8 cellular contexts compared by ENCODE assay signal in genomic region chrX:48021026-48021900, GRCh38. TPM values are rescaled to one million over a fixed set of nuclear protein-coding genes. Genes with fewer than 3 reads are reported as not detected.
A peak's percentile ranks its signal among the peaks of the same experiment; 100 is the strongest.
DNase-seq lines count a peak whose midpoint lies in the region; ATAC-seq and TF ChIP-seq lines count a peak whose summit lies in the region.

No MANE protein-coding gene starts in this region.

- H3K4me1 Mint-ChIP-seq in CD14-positive monocyte: peaks cover 11% of the 10 kb centered on the region

- ATAC-seq in GM21529 (IDR thresholded peaks at IDR 0.05; ENCODE audit: unreplicated experiment) (peak; percentile 66), heart right ventricle (peak; percentile 80 to 93 (median 90))

- H2AK5ac ChIP-seq in trophoblast cell (ENCODE audit: low read length): no peak overlapping the region

- H2BK12ac ChIP-seq in trophoblast cell (ENCODE audit: low read length): peak overlapping the region; percentile 30

- peaks cover 0 to 2% (median 0%) of the 10 kb centered on the region in 3 donors for H3K27me3 Mint-ChIP-seq in CD14-positive monocyte (ENCODE audit: low read depth in 3 of 3)

- H2BK5ac ChIP-seq in trophoblast cell (ENCODE audit: low read depth, low read length, poor library complexity): peak overlapping the region; percentile 99

- H2BK120ac ChIP-seq in trophoblast cell (ENCODE audit: insufficient read depth, low read length, poor library complexity): peak overlapping the region; percentile 75

- intact Hi-C loops in CD14-positive monocyte (cut with micrococcal nuclease): loop anchor here (5.0 kb wide), 2 partner anchors 184 to 459 kb away; partner anchors contain the start of genes ARAF (in 1 of the 2) and ZNF81 (in 1 of the 2)
- intact Hi-C loops in heart right ventricle (cut with DNase I): loop anchor here in 7 of 10 donors (5.0 to 10.0 kb wide), 8 partner anchors 56 to 476 kb away; partner anchors contain the start of genes ZNF81 (in 4 of the 7), ELK1 (in 3 of the 7), UXT (in 3 of the 7) and ARAF (in 1 of the 7)

- peak overlapping the region; percentile 91 for H4K12ac ChIP-seq in trophoblast cell (ENCODE audit: low read depth, low read length)

- H3K9me3 ChIP-seq in heart right ventricle (peaks cover 0 to 3% (median 0%) of the 10 kb centered on the region in 11 donors), trophoblast cell (ENCODE audit: insufficient read depth, low read depth, low read length) (no peaks in the 10 kb centered on the region), tibial nerve (no peaks in the 10 kb centered on the region)

- peak overlapping the region; percentile 90 for H2AFZ ChIP-seq in trophoblast cell (ENCODE audit: insufficient read depth, low read length, poor library complexity)

- no peak overlapping the region for H3K23ac ChIP-seq in trophoblast cell (ENCODE audit: low read length)

- H3K4me3 ChIP-seq in heart right ventricle (peak overlapping the region; percentile 34 to 66 (median 58)), trophoblast cell (ENCODE audit: low read depth, low read length) (peak overlapping the region; percentile 75), tibial nerve (peak overlapping the region; percentile 28 to 58 (median 43))

- no peak overlapping the region for H3K4ac ChIP-seq in trophoblast cell (ENCODE audit: low read depth, low read length)

- peaks cover 0 to 8% (median 4%) of the 10 kb centered on the region in 7 donors for H3K9me3 Mint-ChIP-seq in CD14-positive monocyte

- TF ChIP-seq CTCF in CD14-positive monocyte (IDR thresholded peaks at IDR 0.05) (no peak), heart right ventricle (IDR thresholded peaks at IDR 0.05) (no peak), tibial nerve (IDR thresholded peaks at IDR 0.05) (no peak)

- peaks cover 6% of the 10 kb centered on the region for H3K79me1 ChIP-seq in trophoblast cell (ENCODE audit: low read length)

- peaks cover 2% of the 10 kb centered on the region for H3K79me2 ChIP-seq in trophoblast cell (ENCODE audit: control insufficient read depth, insufficient read depth, low read length, poor library complexity)

- H3K4me3 Mint-ChIP-seq in CD14-positive monocyte: peak overlapping the region; percentile 82 to 91

- no peak for TF ChIP-seq POLR2A in tibial nerve (IDR thresholded peaks at IDR 0.05)

- H3K27me3 ChIP-seq in heart right ventricle (no peaks in the 10 kb centered on the region), trophoblast cell (ENCODE audit: insufficient read depth, low read length) (no peaks in the 10 kb centered on the region), tibial nerve (no peaks in the 10 kb centered on the region)

- H4K8ac ChIP-seq in trophoblast cell (ENCODE audit: low read depth, low read length): peak overlapping the region; percentile 80

- H3K4me1 ChIP-seq in heart right ventricle (peaks cover 0 to 11% (median 0%) of the 10 kb centered on the region in 9 donors), trophoblast cell (ENCODE audit: control insufficient read depth in 1 of 2, insufficient read depth in 2 of 2, low read length in 2 of 2) (no peaks in the 10 kb centered on the region), tibial nerve (peaks cover 0 to 10% (median 0%) of the 10 kb centered on the region in 4 donors)

- H3K14ac ChIP-seq in trophoblast cell (ENCODE audit: low read length): peak overlapping the region; percentile 87

- H4K91ac ChIP-seq in trophoblast cell (ENCODE audit: low read depth, low read length): peak overlapping the region; percentile 96

- peak overlapping the region; percentile 80 for H3K18ac ChIP-seq in trophoblast cell (ENCODE audit: low read length)

- H3K27ac ChIP-seq in heart right ventricle (peak overlapping the region; percentile 71 to 96 (median 92)), trophoblast cell (ENCODE audit: low read depth, low read length) (peak overlapping the region; percentile 81), tibial nerve (peak overlapping the region; percentile 64 to 93 (median 84))

- 0 to 1% methylated on average over 29 to 30 of the region's 30 CpGs for WGBS in heart right ventricle, 2 donors
- no CpG with 5 or more reads among the region's 30 CpGs for WGBS in trophoblast cell (ENCODE audit: extremely low coverage, insufficient coverage, insufficient read length)
- WGBS in tibial nerve, 2 donors: 1 to 35% methylated on average over 28 to 30 of the region's 30 CpGs

- H3K4me2 ChIP-seq in trophoblast cell (ENCODE audit: low read length): peak overlapping the region; percentile 66

- DNase-seq in CD14-positive monocyte (ENCODE audit: low spot score) (peak; percentile 67), NCI-H128 (lab: John Stamatoyannopoulos, UW; ENCODE audit: unreplicated experiment) (peak; percentile 79), T follicular helper cell (ENCODE audit: low read depth) (peak; percentile 67), amniotic epithelial cell (ENCODE audit: low read depth) (peak; percentile 84), heart right ventricle (peak; percentile 80 to 82), trophoblast cell (peak; percentile 27 to 73), tibial nerve (ENCODE audit: low spot score in 2 of 2) (peak; percentile 31 to 71)

- H3K9ac ChIP-seq in trophoblast cell (ENCODE audit: low read length): peak overlapping the region; percentile 97

- H3K36me3 Mint-ChIP-seq in CD14-positive monocyte: no peaks in the 10 kb centered on the region

- TF ChIP-seq EP300 in tibial nerve (IDR thresholded peaks at IDR 0.05): peak in 1 of 2 donors; percentile 64

- peak overlapping the region; percentile 91 to 99 (median 96) for H3K27ac Mint-ChIP-seq in CD14-positive monocyte

- no peaks in the 10 kb centered on the region for H3K36me3 ChIP-seq in heart right ventricle
- H3K36me3 ChIP-seq in trophoblast cell (ENCODE audit: control insufficient read depth in 1 of 2, insufficient read depth in 2 of 2, low read length in 2 of 2): no peaks in the 10 kb centered on the region
- no peaks in the 10 kb centered on the region for H3K36me3 ChIP-seq in tibial nerve

RNA-seq across cellular contexts. Expression of gene SPACA5, which starts 14.5 kb away (rescaled TPM):
- polyA plus RNA-seq in CD14-positive monocyte (not detected), heart right ventricle (not detected)
- total RNA-seq in heart right ventricle (not detected), tibial nerve (not detected)
- not detected in 2 replicates for polyA plus RNA-seq in trophoblast cell (2013)

RNA-seq across cellular contexts. Expression of gene ZNF182, which starts 17.5 kb away (rescaled TPM):
- under 1 TPM; 0.24 to 0.99 TPM for polyA plus RNA-seq in CD14-positive monocyte
- 1 to 10 TPM; 2.3 to 4.0 (median 3.1) TPM for total RNA-seq in heart right ventricle
- polyA plus RNA-seq in heart right ventricle: 1 to 10 TPM; 1.6 to 4.3 TPM
- 2.0 and 2.4 TPM in 2 replicates for polyA plus RNA-seq in trophoblast cell (2013)
- total RNA-seq in tibial nerve: 10 to 100 TPM in 1 of 4 donors, 1 to 10 TPM in 3; 4.5 to 11.0 (median 7.4) TPM

RNA-seq across cellular contexts. Expression of gene ZNF630, which starts 50.2 kb away (rescaled TPM):
- polyA plus RNA-seq in CD14-positive monocyte: under 1 TPM; 0.56 to 0.87 TPM
- 1 to 10 TPM; 1.3 to 3.5 (median 2.6) TPM for total RNA-seq in heart right ventricle
- 1 to 10 TPM in 1 of 2 donors, under 1 TPM in 1; 0.96 to 2.5 TPM for polyA plus RNA-seq in heart right ventricle
- polyA plus RNA-seq in trophoblast cell (2013): 2.0 and 2.3 TPM in 2 replicates
- total RNA-seq in tibial nerve: 1 to 10 TPM; 2.3 to 5.3 (median 3.7) TPM

Comparison
In these comparisons a context has a peak if more than half of its experiments do, and no peak if none do; other contexts are left out.
1. Peak in every context shown above with its lines: DNase-seq, ATAC-seq, H3K4me3 ChIP-seq and H3K27ac ChIP-seq.